10 cellular contexts compared by ENCODE assay signal in the genomic region with DNA sequence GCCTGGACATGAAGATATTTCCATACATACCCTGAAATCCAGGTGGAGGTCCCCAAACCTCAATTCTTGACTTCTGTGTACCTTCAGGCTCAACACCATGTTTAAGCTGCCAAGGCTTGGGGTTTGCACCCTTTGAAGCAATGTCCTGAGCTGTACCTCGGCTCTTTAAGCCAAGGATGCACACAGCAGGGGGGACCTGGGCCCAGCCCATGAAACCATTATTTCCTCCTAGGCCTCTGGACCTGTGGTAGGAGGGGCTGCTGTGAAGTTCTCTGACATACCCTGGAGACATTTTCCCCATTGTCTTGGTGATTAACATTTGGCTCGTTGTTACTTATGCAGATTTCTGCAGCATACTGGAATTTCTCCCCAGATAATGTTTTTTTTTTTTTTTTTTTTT.
"Had no signal": no experiment of that assay in that cellular context is flagged by ENCODE, and none has a peak within 500 bp of the region (broad histone marks: within the 10 kb centered on the region; RNA-seq: fewer than 3 reads in every experiment).

No MANE protein-coding gene starts in this region.

- DNase-seq: GM23248, GOT3, H9, HCEC 1CT, HFFc6 had no signal

- H3K4me3 ChIP-seq: GM23248, GM23338, HAP-1 had no signal

- H3K4me2 ChIP-seq: GM23338 had no signal

- H3K9me3 ChIP-seq: HAP-1 had no signal

- H3K27ac ChIP-seq: GM23248 had no signal

- ATAC-seq: GM23338, HCT116 had no signal

- FAIRE-seq: H1, H54 had no signal

- H3K36me3 ChIP-seq: HAP-1 had no signal

- H3K4me1 ChIP-seq: HAP-1 had no signal

- H3K9ac ChIP-seq: GM23248 had no signal

- H2AFZ ChIP-seq: GM23248, GM23338 had no signal
